In genomic region chr12:132482771-132483170, GRCh38 we compare ENCODE assay signal across 27 cellular contexts.
"Had no signal": no experiment of that assay in that cellular context is flagged by ENCODE, and none has a peak within 500 bp of the region (broad histone marks: within the 10 kb centered on the region; RNA-seq: fewer than 3 reads in every experiment).

No MANE protein-coding gene starts in this region.

- H3K9me3 ChIP-seq: breast epithelium, colonic mucosa, mucosa of descending colon, vagina had no signal

- H3K4me1 ChIP-seq: breast epithelium, colonic mucosa, vagina had no signal

- H3K4me3 ChIP-seq: breast epithelium, colonic mucosa, dorsolateral prefrontal cortex, hepatocyte, lung, mucosa of descending colon, skin epidermis, vagina had no signal

- DNase-seq: activated CD4-positive, alpha-beta memory T cell treated with anti-CD3 and anti-CD28 coated beads, Interleukin-2, amount 10 ng/mL, durations not matched to agents 7 days and 5 days; activated CD4-positive, alpha-beta T cell treated with anti-CD3 and anti-CD28 coated beads, Interleukin-2, amount 10 ng/mL, durations not matched to agents 24 days and 14 days; activated CD4-positive, CD25-positive, alpha-beta regulatory T cell treated with anti-CD3 and anti-CD28 coated beads, Interleukin-2, amount 50 U/mL, for 72 hours; activated naive CD4-positive, alpha-beta T cell; activated T-cell treated with anti-CD3 and anti-CD28 coated beads for 4 hours; activated T-cell treated with anti-CD3 and anti-CD28 coated beads, Interleukin-2, amount 50 U/mL, for 72 hours; colonic mucosa; dorsolateral prefrontal cortex; effector memory CD4-positive, alpha-beta T cell; mucosa of descending colon; stimulated activated CD4-positive, alpha-beta T cell treated with anti-CD3 and anti-CD28 coated beads, Interleukin-12 subunit alpha, Interleukin-12 subunit beta, amount 100 ng/mL, for 4 hours; stimulated activated CD4-positive, alpha-beta T cell treated with anti-CD3 and anti-CD28 coated beads, Interleukin-4, amount 100 ng/mL, for 1 hour; stimulated activated naive CD8-positive, alpha-beta T cell treated with anti-CD3 and anti-CD28 coated beads, Interleukin-15, amount 100 ng/mL, for 72 hours; substantia nigra; T-helper 17 cell; T1000 had no signal

- H3K27me3 ChIP-seq: colonic mucosa, dorsolateral prefrontal cortex, vagina had no signal

- FAIRE-seq: frontal cortex, keratinocyte had no signal

- ATAC-seq: activated naive CD4-positive, alpha-beta T cell treated with anti-CD3 and anti-CD28 coated beads, Interleukin-2, amount 50 U/mL, for 72 hours; activated T-cell treated with anti-CD3 and anti-CD28 coated beads, Interleukin-2, amount 50 U/mL, for 72 hours; left lobe of liver; mucosa of descending colon; natural killer cell treated with Interleukin-12 subunit alpha and Interleukin-12 subunit beta and Interleukin-15 and Interleukin-18, amount 100 ng/mL, for 72 hours; sciatic nerve; stimulated activated naive CD8-positive, alpha-beta T cell treated with anti-CD3 and anti-CD28 coated beads, Interleukin-15, amount 100 ng/mL, for 72 hours; T-helper 17 cell had no signal

- H3K27ac ChIP-seq: breast epithelium, colonic mucosa, dorsolateral prefrontal cortex, hepatocyte, skin epidermis, vagina had no signal

- H3K36me3 ChIP-seq: breast epithelium, colonic mucosa, vagina had no signal
